Comparison of ENCODE assay signal across 35 cellular contexts in genomic region chr3:4235690-4236089, GRCh38.
"Had no signal": no experiment of that assay in that cellular context is flagged by ENCODE, and none has a peak within 500 bp of the region (broad histone marks: within the 10 kb centered on the region; RNA-seq: fewer than 3 reads in every experiment).

No MANE protein-coding gene starts in this region.

- H3K36me3 ChIP-seq: MG63 had no signal

- H3K27me3 ChIP-seq: MG63 had no signal

- DNase-seq: Karpas-422, Kasumi-1, MG63, MM.1S, MV-4-11, NCI-H1048, NCI-H1092, NCI-H1092 treated with DMSO at 0.1 percent for 48 hours, NCI-H1105, NCI-H1105 treated with DMSO at 0.1 percent for 48 hours, NCI-H1417, NCI-H1417 treated with DMSO at 0.1 percent for 48 hours, NCI-H1436, NCI-H1436 treated with DMSO at 0.1 percent for 48 hours, NCI-H146, NCI-H1694, NCI-H1694 treated with DMSO at 0.1 percent for 48 hours, NCI-H187, NCI-H187 treated with DMSO at 0.1 percent for 48 hours, NCI-H1930, NCI-H2029, NCI-H2029 treated with DMSO at 0.1 percent for 48 hours, NCI-H2081, NCI-H2081 treated with DMSO at 0.1 percent for 48 hours, NCI-H2107, NCI-H2171, NCI-H2171 treated with DMSO at 0.1 percent for 48 hours, NCI-H2227 treated with DMSO at 0.1 percent for 48 hours, NCI-H226, NCI-H345, NCI-H446, NCI-H446 treated with DMSO at 0.1 percent for 48 hours, NCI-H510A, NCI-H510A treated with DMSO at 0.1 percent for 48 hours, NCI-H524 had no signal

- H3K9me3 ChIP-seq: MG63 had no signal

- H3K4me3 ChIP-seq: MG63 had no signal
